ENCODE assay signal across 19 cellular contexts in the genomic region with DNA sequence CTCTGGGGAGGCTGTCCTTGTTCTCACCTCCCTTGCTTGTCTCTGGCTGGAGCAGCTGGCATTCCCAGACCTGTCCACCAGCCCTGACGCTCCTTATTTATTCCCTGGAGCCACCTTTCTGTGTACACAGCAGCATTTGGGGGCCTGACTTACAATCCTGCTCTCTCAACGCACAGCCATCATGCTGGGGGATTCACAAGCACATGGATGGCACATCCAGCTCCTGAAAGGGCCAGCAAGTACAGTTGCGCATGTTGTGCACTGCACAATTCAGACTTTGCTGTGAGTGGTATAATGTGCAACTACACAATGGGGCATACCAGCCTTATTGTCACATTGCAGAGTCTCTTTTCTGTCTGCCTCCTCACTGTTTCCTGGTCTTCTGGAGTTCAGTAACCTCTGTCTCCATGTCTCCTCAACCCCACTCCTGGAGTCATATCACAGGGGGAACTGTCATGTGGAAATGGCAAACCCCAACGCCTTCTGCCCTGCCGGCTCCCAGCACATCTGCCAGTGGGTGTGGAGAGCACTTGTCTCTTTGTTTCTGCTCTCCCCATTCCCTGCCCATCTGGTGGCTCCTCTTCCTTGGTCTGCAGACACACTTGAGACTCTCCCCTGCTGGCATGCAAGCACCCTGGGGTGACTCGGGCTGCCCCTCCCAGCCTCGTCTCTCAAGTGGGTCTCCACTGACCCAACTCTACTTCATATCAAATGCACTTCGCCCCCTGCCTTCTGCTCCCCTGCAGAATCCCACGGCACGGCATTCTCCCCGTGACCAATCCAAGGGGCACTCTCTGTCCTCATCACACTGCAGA.
A peak's percentile ranks its signal among the peaks of the same experiment; 100 is the strongest.
DNase-seq lines count a peak whose midpoint lies in the region; ATAC-seq and TF ChIP-seq lines count a peak whose summit lies in the region.
"Had no signal": no experiment of that assay in that cellular context is flagged by ENCODE, and none has a peak within 500 bp of the region (broad histone marks: within the 10 kb centered on the region; RNA-seq: fewer than 3 reads in every experiment).

No MANE protein-coding gene starts in this region.

- no peak overlapping the region for H3K4me3 ChIP-seq in HEK293 (ENCODE audit: low read depth, low read length)
- H3K4me3 ChIP-seq: SK-N-MC, thyroid gland had no signal

- POLR2A ChIA-PET in HEK293 (lab: Yijun Ruan, JAX), result no interaction called here

- no peaks in the 10 kb centered on the region for H3K9me3 Mint-ChIP-seq in nephron
- H3K9me3 Mint-ChIP-seq: activated T-helper 2 cell treated with anti-CD3 and anti-CD28 coated beads, Interferon-gamma antibody, Interleukin-2, Interleukin-4, amounts not matched to agents 10 μg/mL and 5 μg/mL and 100 μg/mL, durations not matched to agents 14 hours and 24 hours and 36 hours; CD4-positive, alpha-beta memory T cell; stimulated activated naive CD8-positive, alpha-beta T cell treated with anti-CD3 and anti-CD28 coated beads, Interleukin-15, Interleukin-2, amounts not matched to agents 100 ng/mL and 50 ng/mL, for 24 hours; T-helper 2 cell treated with Interferon-gamma antibody and Interleukin-4, amounts not matched to agents 5 μg/mL and 100 μg/mL, for 36 hours had no signal

- peak; percentile 60 for DNase-seq in DMS79 (lab: John Stamatoyannopoulos, UW)
- peak; percentile 100 for DNase-seq in NCI-H524 (lab: John Stamatoyannopoulos, UW)
- no peak for DNase-seq in stimulated activated CD4-positive, alpha-beta T cell treated with anti-CD3 and anti-CD28 coated beads, Interleukin-2, amount 100 ng/mL, for 48 hours
- DNase-seq in activated naive CD4-positive, alpha-beta T cell treated with anti-CD3 and anti-CD28 coated beads, Interleukin-2, amount 50 U/mL, for 16 hours, result no peak
- DNase-seq: CD4-positive, alpha-beta memory T cell; effector memory CD4-positive, alpha-beta T cell; foreskin melanocyte; GDM1; HCEC 1CT; hippocampal formation; thyroid gland had no signal

- H3K27me3 Mint-ChIP-seq in nephron (ENCODE audit: low read depth), result peaks cover 30% of the 10 kb centered on the region
- H3K27me3 Mint-ChIP-seq: stimulated activated naive CD8-positive, alpha-beta T cell treated with anti-CD3 and anti-CD28 coated beads, Interleukin-15, Interleukin-2, amounts not matched to agents 100 ng/mL and 50 ng/mL, for 24 hours had no signal

- no peaks in the 10 kb centered on the region for H3K36me3 Mint-ChIP-seq in nephron (ENCODE audit: low read depth)
- H3K36me3 Mint-ChIP-seq: CD4-positive, alpha-beta memory T cell had no signal

- CTCF ChIA-PET in HEK293 (lab: Yijun Ruan, JAX), result interaction anchor here (0.6 kb wide), 1 partner anchor 24 kb away, joined by 3 read pairs; no protein-coding TSS in a partner anchor

- peak overlapping the region in 2 of 3 experiments; percentile 16 to 66 for H3K27ac Mint-ChIP-seq in nephron
- H3K27ac Mint-ChIP-seq: activated T-helper 2 cell treated with anti-CD3 and anti-CD28 coated beads, Interferon-gamma antibody, Interleukin-2, Interleukin-4, amounts not matched to agents 10 μg/mL and 5 μg/mL and 100 μg/mL, durations not matched to agents 14 hours and 24 hours and 36 hours; CD4-positive, alpha-beta memory T cell; stimulated activated naive CD8-positive, alpha-beta T cell treated with anti-CD3 and anti-CD28 coated beads, Interleukin-15, Interleukin-2, amounts not matched to agents 100 ng/mL and 50 ng/mL, for 24 hours; T-helper 2 cell treated with Interferon-gamma antibody and Interleukin-4, amounts not matched to agents 5 μg/mL and 100 μg/mL, for 36 hours had no signal

- no peak for ATAC-seq in HG03097 (IDR thresholded peaks at IDR 0.05; ENCODE audit: low FRiP score, unreplicated experiment)

- H3K27ac ChIP-seq in HEK293 (ENCODE audit: extremely low read depth, low read depth, low read length), result no peak overlapping the region
- H3K27ac ChIP-seq: SK-N-MC, thyroid gland had no signal

- peak overlapping the region in 2 of 3 experiments; percentile 4 to 43 for H3K4me3 Mint-ChIP-seq in nephron
- H3K4me3 Mint-ChIP-seq: CD4-positive, alpha-beta memory T cell; stimulated activated naive CD8-positive, alpha-beta T cell treated with anti-CD3 and anti-CD28 coated beads, Interleukin-15, Interleukin-2, amounts not matched to agents 100 ng/mL and 50 ng/mL, for 24 hours; T-helper 2 cell treated with Interferon-gamma antibody and Interleukin-4, amounts not matched to agents 5 μg/mL and 100 μg/mL, for 36 hours had no signal

- H3K4me1 Mint-ChIP-seq in nephron, result peaks cover 88% of the 10 kb centered on the region
- H3K4me1 Mint-ChIP-seq: CD4-positive, alpha-beta memory T cell had no signal

- H3K9me3 ChIP-seq in HEK293 (ENCODE audit: control insufficient read depth, insufficient read depth, low read depth, low read length), result no peaks in the 10 kb centered on the region
- H3K9me3 ChIP-seq: thyroid gland had no signal

- no peaks in the 10 kb centered on the region for H3K4me1 ChIP-seq in HEK293 (ENCODE audit: control insufficient read depth, insufficient read depth, low read length)
- H3K4me1 ChIP-seq: thyroid gland had no signal

- no peaks in the 10 kb centered on the region for H3K36me3 ChIP-seq in HEK293 (ENCODE audit: control insufficient read depth in 2 of 2, insufficient read depth in 1 of 2, low read length in 2 of 2)
- H3K36me3 ChIP-seq: thyroid gland, WERI-Rb-1 had no signal

- TF ChIP-seq CTCF in HEK293 (tag by site-specific recombination; IDR thresholded peaks at IDR 0.05) (no peak), nephron (IDR thresholded peaks at IDR 0.05; ENCODE audit: unreplicated experiment in 3 of 3) (no peak)

TF ChIP-seq in HEK293, 187 proteins besides CTCF, POLR2A, EP300 and RAD21:
- TF ChIP-seq, protein P1, sequence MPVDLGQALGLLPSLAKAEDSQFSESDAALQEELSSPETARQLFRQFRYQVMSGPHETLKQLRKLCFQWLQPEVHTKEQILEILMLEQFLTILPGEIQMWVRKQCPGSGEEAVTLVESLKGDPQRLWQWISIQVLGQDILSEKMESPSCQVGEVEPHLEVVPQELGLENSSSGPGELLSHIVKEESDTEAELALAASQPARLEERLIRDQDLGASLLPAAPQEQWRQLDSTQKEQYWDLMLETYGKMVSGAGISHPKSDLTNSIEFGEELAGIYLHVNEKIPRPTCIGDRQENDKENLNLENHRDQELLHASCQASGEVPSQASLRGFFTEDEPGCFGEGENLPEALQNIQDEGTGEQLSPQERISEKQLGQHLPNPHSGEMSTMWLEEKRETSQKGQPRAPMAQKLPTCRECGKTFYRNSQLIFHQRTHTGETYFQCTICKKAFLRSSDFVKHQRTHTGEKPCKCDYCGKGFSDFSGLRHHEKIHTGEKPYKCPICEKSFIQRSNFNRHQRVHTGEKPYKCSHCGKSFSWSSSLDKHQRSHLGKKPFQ (tag by site-specific recombination; IDR thresholded peaks at IDR 0.05), result no peak
- peak; percentile 19; the same call in 1 of the 2 replicates for TF ChIP-seq ZIC2 (tag by site-specific recombination; IDR thresholded peaks at IDR 0.05)

Comparison
In these comparisons a context has a peak if more than half of its experiments do, and no peak if none do; other contexts are left out.
1. DNase-seq: peak in DMS79 (single experiment) and NCI-H524 (2 of 2); none in stimulated activated CD4-positive, alpha-beta T cell treated with anti-CD3 and anti-CD28 coated beads, Interleukin-2, amount 100 ng/mL, for 48 hours (0 of 2) and activated naive CD4-positive, alpha-beta T cell treated with anti-CD3 and anti-CD28 coated beads, Interleukin-2, amount 50 U/mL, for 16 hours (single experiment).